ENCODE assay signal across 26 cellular contexts in the genomic region with DNA sequence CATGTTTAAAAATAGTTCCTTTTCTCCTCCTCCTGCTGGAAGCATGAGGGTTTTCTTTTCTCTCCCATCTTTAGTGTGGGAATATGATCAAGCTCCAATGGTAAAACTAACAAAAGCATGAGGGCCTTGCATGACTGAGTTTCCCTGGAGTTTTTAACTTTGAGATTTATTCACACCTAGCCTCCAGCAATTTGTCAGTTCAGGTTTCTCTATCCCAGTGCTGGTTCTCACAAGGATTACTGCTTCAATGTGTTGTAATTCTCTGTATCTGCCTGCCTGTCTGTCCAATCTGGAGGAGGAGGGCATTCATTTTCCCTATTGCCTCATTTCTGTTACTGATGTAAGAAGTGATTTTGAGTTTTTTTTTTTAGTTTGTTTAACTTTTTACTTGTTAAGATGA. TPM values are rescaled to one million over a fixed set of nuclear protein-coding genes. Genes with fewer than 3 reads are reported as not detected.
"Had no signal": no experiment of that assay in that cellular context is flagged by ENCODE, and none has a peak within 500 bp of the region (broad histone marks: within the 10 kb centered on the region; RNA-seq: fewer than 3 reads in every experiment).

No MANE protein-coding gene starts in this region.

- H3K27ac ChIP-seq: brain microvascular endothelial cell, skin epidermis, testis, transverse colon had no signal

- H3K9me3 ChIP-seq: testis, transverse colon had no signal

- DNase-seq: activated CD4-positive, alpha-beta memory T cell treated with anti-CD3 and anti-CD28 coated beads, Interleukin-2, amount 10 ng/mL, durations not matched to agents 7 days and 5 days; activated CD4-positive, alpha-beta T cell treated with anti-CD3 and anti-CD28 coated beads for 1 hour; activated CD4-positive, alpha-beta T cell treated with anti-CD3 and anti-CD28 coated beads, Interleukin-2, amount 10 ng/mL, durations not matched to agents 7 days and 5 days; activated CD8-positive, alpha-beta memory T cell treated with anti-CD3 and anti-CD28 coated beads, Interleukin-2, amount 50 U/mL, for 48 hours; activated gamma-delta T cell; activated naive CD4-positive, alpha-beta T cell treated with anti-CD3 and anti-CD28 coated beads, Interleukin-2, amount 10 ng/mL, durations not matched to agents 7 days and 5 days; activated naive CD8-positive, alpha-beta T cell treated with anti-CD3 and anti-CD28 coated beads, Interleukin-2, amount 10 ng/mL, durations not matched to agents 7 days and 5 days; activated T-cell treated with anti-CD3 and anti-CD28 coated beads, Interleukin-2, amount 50 U/mL, for 24 hours; amniotic stem cell; brain microvascular endothelial cell; central memory CD4-positive, alpha-beta T cell; esophagus squamous epithelium; foreskin melanocyte; islet precursor cell; stimulated activated CD4-positive, alpha-beta T cell treated with anti-CD3 and anti-CD28 coated beads, Interleukin-12 subunit alpha, Interleukin-12 subunit beta, amount 100 ng/mL, for 4 hours; stimulated activated CD4-positive, alpha-beta T cell treated with anti-CD3 and anti-CD28 coated beads, Interleukin-4, amount 100 ng/mL, for 1 hour; stimulated activated naive CD8-positive, alpha-beta T cell treated with anti-CD3 and anti-CD28 coated beads, Interleukin-15, Interleukin-2, amounts not matched to agents 100 U/mL and 50 U/mL, for 24 hours; T-helper 17 cell; T1000; testis; transverse colon had no signal

- ATAC-seq: natural killer cell treated with Interleukin-12 subunit alpha and Interleukin-12 subunit beta and Interleukin-15 and Interleukin-18, amount 100 ng/mL, for 72 hours; sciatic nerve; stimulated activated naive CD8-positive, alpha-beta T cell treated with anti-CD3 and anti-CD28 coated beads, Interleukin-15, Interleukin-2, amounts not matched to agents 100 U/mL and 50 U/mL, for 24 hours; T-helper 17 cell had no signal

- H3K36me3 ChIP-seq: brain microvascular endothelial cell, esophagus squamous epithelium, transverse colon had no signal

- H3K4me1 ChIP-seq: testis, transverse colon had no signal

- H3K4me3 ChIP-seq: esophagus squamous epithelium, skin epidermis, testis, transverse colon had no signal

- H3K27me3 ChIP-seq: brain microvascular endothelial cell, esophagus squamous epithelium, testis, transverse colon had no signal

RNA-seq across cellular contexts. Expression of gene RPRM, which starts 57.5 kb away (rescaled TPM):
- total RNA-seq: activated CD4-positive, alpha-beta memory T cell treated with anti-CD3 and anti-CD28 coated beads, Interleukin-2, amount 10 ng/mL, durations not matched to agents 7 days and 5 days; activated CD4-positive, alpha-beta T cell treated with anti-CD3 and anti-CD28 coated beads, Interleukin-2, amount 10 ng/mL, durations not matched to agents 7 days and 5 days; activated naive CD8-positive, alpha-beta T cell treated with anti-CD3 and anti-CD28 coated beads, Interleukin-2, amount 10 ng/mL, durations not matched to agents 7 days and 5 days; liver; natural killer cell treated with Interleukin-12 subunit alpha and Interleukin-12 subunit beta and Interleukin-15 and Interleukin-18, amount 100 ng/mL, for 72 hours; osteocyte; T-helper 17 cell had no signal
- polyA plus RNA-seq: liver had no signal
